8 cellular contexts compared by ENCODE assay signal in the genomic region with DNA sequence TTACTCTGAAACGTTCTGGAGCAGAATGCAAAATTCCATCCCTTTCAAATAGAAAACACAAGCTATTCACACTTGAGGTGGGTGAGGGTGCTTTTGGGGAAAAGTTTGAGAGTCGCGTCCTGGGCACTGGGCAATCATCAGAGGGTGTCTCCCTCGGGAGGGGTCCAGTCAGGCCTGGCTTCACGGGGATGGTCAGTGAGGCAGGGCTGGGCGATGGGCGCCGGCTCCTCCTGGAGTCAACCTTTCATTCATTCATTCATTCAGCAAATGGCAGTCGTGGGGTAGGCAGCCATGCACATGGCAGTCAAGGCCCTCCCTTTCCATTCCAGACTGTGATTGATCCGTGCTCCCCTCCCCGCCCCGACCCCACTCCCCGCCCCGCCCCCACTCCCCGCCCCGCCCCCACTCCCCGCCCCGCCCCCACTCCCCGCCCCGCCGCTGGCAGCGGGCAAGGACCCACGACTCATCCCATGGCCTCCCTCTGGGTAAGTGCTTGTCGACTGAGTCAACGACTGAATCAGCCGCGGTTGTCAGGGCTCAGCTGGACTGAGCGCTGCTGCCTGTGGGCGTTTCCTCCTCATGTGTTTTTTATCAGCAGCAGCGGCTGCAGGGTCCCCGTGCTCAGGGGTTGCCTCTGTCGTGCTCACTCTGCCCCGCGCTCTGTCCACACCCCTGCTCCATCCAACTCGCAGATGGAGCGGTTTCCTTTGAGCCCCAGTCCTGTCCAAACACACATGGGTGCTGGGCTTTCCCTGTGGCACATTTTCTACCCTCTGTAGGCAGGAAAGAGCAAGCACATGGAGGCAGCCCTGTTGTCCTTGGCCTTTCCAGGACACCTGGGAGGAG. TPM values are rescaled to one million over a fixed set of nuclear protein-coding genes. Genes with fewer than 3 reads are reported as not detected.
DNase-seq lines count a peak whose midpoint lies in the region; ATAC-seq, FAIRE-seq and TF ChIP-seq lines count a peak whose summit lies in the region.

No MANE protein-coding gene starts in this region.

- intact Hi-C loops in HepG2 (cut with micrococcal nuclease; ENCODE audit: unreplicated experiment): no loop called here

- H4K20me1 ChIP-seq in HepG2 (ENCODE audit: insufficient read depth, low read length): no peaks in the 10 kb centered on the region

- H3K9me3 ChIP-seq in RWPE2 (ENCODE audit: severe bottlenecking): no peaks in the 10 kb centered on the region
- no peaks in the 10 kb centered on the region for H3K9me3 ChIP-seq in HepG2 (ENCODE audit: low read length)

- H3K4me1 ChIP-seq in RWPE2 (ENCODE audit: insufficient read depth, poor library complexity, severe bottlenecking) (peaks cover 21% of the 10 kb centered on the region), HepG2 (ENCODE audit: insufficient read depth, low read length) (peaks cover 50% of the 10 kb centered on the region)

- WGBS in HepG2 (ENCODE audit: low lambda C conversion rate): 19% methylated on average over 11 of the region's 36 CpGs

- no peak for FAIRE-seq in HepG2 (lab: Jason Lieb, UNC)

- CTCF ChIA-PET in HepG2 (lab: Yijun Ruan, JAX; ENCODE audit: low intra/inter-chr PET ratio, low total read pairs): no interaction called here

- BruUV-seq in HepG2 (replicated peaks; lab: Mats Ljungman, UMichigan): no TSS peak

- peak; percentile 54 for DNase-seq in GOT3 (lab: John Stamatoyannopoulos, UW)
- peak; percentile 94 for DNase-seq in RWPE2 (ENCODE audit: low spot score)
- peak; percentile 88 for DNase-seq in amniotic stem cell (lab: John Stamatoyannopoulos, UW)
- peak; percentile 35 for DNase-seq in HepG2 (ENCODE audit: low spot score)
- DNase-seq in stimulated activated CD8-positive, alpha-beta memory T cell treated with anti-CD3 and anti-CD28 coated beads, Interleukin-7, amount 100 ng/mL, for 4 hours (ENCODE audit: low read depth in 2 of 2): peak; percentile 49 to 51
- no peak for DNase-seq in NK-92 treated with Interleukin-12 subunit alpha and Interleukin-12 subunit beta, amount 100 ng/mL, for 24 hours (lab: John Stamatoyannopoulos, UW)

- no peak for TF ChIP-seq EP300 in HepG2 (IDR thresholded peaks at IDR 0.05; ENCODE audit: low read depth in 2 of 2, low read length in 2 of 2)
- TF ChIP-seq EP300 in HepG2 (CRISPR knock-in tag; IDR thresholded peaks at IDR 0.05; ENCODE audit: borderline replicate concordance): no peak

- ATAC-seq in RWPE2 (ENCODE audit: low read depth) (peak; percentile 94), HepG2 (peak; percentile 58), GM21390 (IDR thresholded peaks at IDR 0.05; ENCODE audit: unreplicated experiment) (no peak), HG02623 (IDR thresholded peaks at IDR 0.05; ENCODE audit: unreplicated experiment) (no peak)

- H3K9ac ChIP-seq in HepG2 (ENCODE audit: insufficient read depth, low read depth, low read length): peak overlapping the region; percentile 53

- H3K4me2 ChIP-seq in HepG2 (ENCODE audit: low read depth, low read length): peak overlapping the region; percentile 91

- no peak overlapping the region for H2AFZ ChIP-seq in HepG2 (ENCODE audit: low read length)

- H3K4me3 ChIP-seq in RWPE2 (ENCODE audit: severe bottlenecking) (no peak overlapping the region), HepG2 (replicated peaks in 1 of 3; ENCODE audit: insufficient read depth in 1 of 3, low read depth in 2 of 3, low read length in 3 of 3) (peak overlapping the region; percentile 29 to 67 (median 53))

- in situ Hi-C loops in HepG2 (cut with HindIII; ENCODE audit: extremely low pct_ligation_motif_present, low pct_unique_long_range_greater_than_20kb): no loop called here

- no peaks in the 10 kb centered on the region for H3K79me2 ChIP-seq in HepG2 (ENCODE audit: insufficient read depth, low read length)

- peak overlapping the region; percentile 33 for H3K27ac ChIP-seq in RWPE2 (ENCODE audit: poor library complexity, severe bottlenecking)
- peak overlapping the region; percentile 27 for H3K27ac ChIP-seq in HepG2 (ENCODE audit: extremely low read length, insufficient read depth, low read length)

- no peak for TF ChIP-seq RAD21 in HepG2 (CRISPR knock-in tag; IDR thresholded peaks at IDR 0.05)

- H3K27me3 ChIP-seq in RWPE2 (ENCODE audit: insufficient read depth, poor library complexity, severe bottlenecking): no peaks in the 10 kb centered on the region
- no peaks in the 10 kb centered on the region for H3K27me3 ChIP-seq in HepG2 (ENCODE audit: control insufficient read depth in 1 of 2, insufficient read depth in 2 of 2, low read length in 2 of 2)

- no peak for TF ChIP-seq POLR2A in HepG2 (IDR thresholded peaks at IDR 0.05; ENCODE audit: insufficient read depth in 1 of 2, low read depth in 2 of 2, low read length in 2 of 2)

- H3K36me3 ChIP-seq in RWPE2 (ENCODE audit: low read depth) (no peaks in the 10 kb centered on the region), HepG2 (replicated peaks in 1 of 2; ENCODE audit: control insufficient read depth in 1 of 2, insufficient read depth in 2 of 2, low read length in 2 of 2) (no peaks in the 10 kb centered on the region)

- POLR2A ChIA-PET in HepG2 (lab: Yijun Ruan, JAX): interaction anchor here (1.0 to 2.4 kb wide), 7 partner anchors 9 to 149 kb away, joined by 3 to 15 read pairs (median 5); a partner anchor contains a TSS

- TF ChIP-seq CTCF in RWPE2 (IDR thresholded peaks at IDR 0.05; ENCODE audit: poor library complexity, severe bottlenecking): no peak
- no peak for TF ChIP-seq CTCF in HepG2 (CRISPR knock-in tag; IDR thresholded peaks at IDR 0.05)

TF ChIP-seq in HepG2, 621 proteins besides CTCF, POLR2A, EP300 and RAD21 (continues in another document):
- TF ChIP-seq, protein P1, sequence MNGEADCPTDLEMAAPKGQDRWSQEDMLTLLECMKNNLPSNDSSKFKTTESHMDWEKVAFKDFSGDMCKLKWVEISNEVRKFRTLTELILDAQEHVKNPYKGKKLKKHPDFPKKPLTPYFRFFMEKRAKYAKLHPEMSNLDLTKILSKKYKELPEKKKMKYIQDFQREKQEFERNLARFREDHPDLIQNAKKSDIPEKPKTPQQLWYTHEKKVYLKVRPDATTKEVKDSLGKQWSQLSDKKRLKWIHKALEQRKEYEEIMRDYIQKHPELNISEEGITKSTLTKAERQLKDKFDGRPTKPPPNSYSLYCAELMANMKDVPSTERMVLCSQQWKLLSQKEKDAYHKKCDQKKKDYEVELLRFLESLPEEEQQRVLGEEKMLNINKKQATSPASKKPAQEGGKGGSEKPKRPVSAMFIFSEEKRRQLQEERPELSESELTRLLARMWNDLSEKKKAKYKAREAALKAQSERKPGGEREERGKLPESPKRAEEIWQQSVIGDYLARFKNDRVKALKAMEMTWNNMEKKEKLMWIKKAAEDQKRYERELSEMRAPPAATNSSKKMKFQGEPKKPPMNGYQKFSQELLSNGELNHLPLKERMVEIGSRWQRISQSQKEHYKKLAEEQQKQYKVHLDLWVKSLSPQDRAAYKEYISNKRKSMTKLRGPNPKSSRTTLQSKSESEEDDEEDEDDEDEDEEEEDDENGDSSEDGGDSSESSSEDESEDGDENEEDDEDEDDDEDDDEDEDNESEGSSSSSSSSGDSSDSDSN (CRISPR knock-in tag; IDR thresholded peaks at IDR 0.05): peak; percentile 47; the same call in 1 of the 2 replicates

RNA-seq across cellular contexts. Expression of a gene that starts 12.5 kb away (rescaled TPM):
- total RNA-seq in HepG2 (2016; rRNA removed; fragmentation: Illumina TruSeq; extraction: Trizol): 5.0 and 7.1 TPM in 2 replicates
- 2.4 and 2.5 TPM in 2 replicates for total RNA-seq in HepG2 (2016; cell fraction: cytosol; rRNA removed; fragmentation: Illumina TruSeq; extraction: Trizol; ENCODE audit: low read depth)
- 5.2 and 5.8 TPM in 2 replicates for total RNA-seq in HepG2 (2016; cell fraction: insoluble cytoplasmic fraction; rRNA removed; fragmentation: Illumina TruSeq; extraction: Trizol)
- total RNA-seq in HepG2 (2016; cell fraction: membrane; rRNA removed; fragmentation: Illumina TruSeq; extraction: Trizol): 4.4 and 5.9 TPM in 2 replicates
- 4.3 and 4.4 TPM in 2 replicates for total RNA-seq in HepG2 (2016; cell fraction: nucleus; rRNA removed; fragmentation: Illumina TruSeq; extraction: Trizol)
- polyA plus RNA-seq in HepG2 (2011; rRNA removed): 8.0 and 10.9 TPM in 2 replicates
- 8.1 and 8.5 TPM in 2 replicates for polyA plus RNA-seq in HepG2 (2011; cell fraction: cytosol; rRNA removed)
- polyA plus RNA-seq in HepG2 (2011; cell fraction: nucleus; rRNA removed): 5.1 TPM in 2 replicates
- polyA plus RNA-seq in HepG2 (2012): 4.0 and 7.7 TPM in 2 replicates
- polyA plus RNA-seq in HepG2 (2016; cell fraction: cytosol; fragmentation: Illumina TruSeq; extraction: Trizol; ENCODE audit: low read depth): 1.9 and 2.2 TPM in 2 replicates
- polyA plus RNA-seq in HepG2 (2016; cell fraction: insoluble cytoplasmic fraction; fragmentation: Illumina TruSeq; extraction: Trizol; ENCODE audit: low read depth): 7.3 and 7.8 TPM in 2 replicates
- 3.9 and 4.2 TPM in 2 replicates for polyA plus RNA-seq in HepG2 (2016; cell fraction: membrane; fragmentation: Illumina TruSeq; extraction: Trizol; ENCODE audit: low read depth)
- polyA plus RNA-seq in HepG2 (2016; cell fraction: nucleus; fragmentation: Illumina TruSeq; extraction: Trizol; ENCODE audit: insufficient read depth, low read depth): 3.9 and 4.4 TPM in 2 replicates
- polyA minus RNA-seq in HepG2 (2011; rRNA and poly(A)+ RNA removed; ENCODE audit: low replicate concordance): 9.2 and 17.1 TPM in 2 replicates
- 3.6 and 6.4 TPM in 2 replicates for polyA minus RNA-seq in HepG2 (2011; cell fraction: cytosol; rRNA and poly(A)+ RNA removed)
- 3.1 and 4.2 TPM in 2 replicates for polyA minus RNA-seq in HepG2 (2011; cell fraction: nucleus; rRNA and poly(A)+ RNA removed)

RNA-seq across cellular contexts. Expression of a gene that starts 45.7 kb away (rescaled TPM):
- total RNA-seq in HepG2 (2016; rRNA removed; fragmentation: Illumina TruSeq; extraction: Trizol): 6.3 and 9.3 TPM in 2 replicates
- 0.79 and 0.81 TPM in 2 replicates for total RNA-seq in HepG2 (2016; cell fraction: cytosol; rRNA removed; fragmentation: Illumina TruSeq; extraction: Trizol; ENCODE audit: low read depth)
- total RNA-seq in HepG2 (2016; cell fraction: insoluble cytoplasmic fraction; rRNA removed; fragmentation: Illumina TruSeq; extraction: Trizol): 5.4 and 9.4 TPM in 2 replicates
- 2.5 TPM in 2 replicates for total RNA-seq in HepG2 (2016; cell fraction: membrane; rRNA removed; fragmentation: Illumina TruSeq; extraction: Trizol)
- total RNA-seq in HepG2 (2016; cell fraction: nucleus; rRNA removed; fragmentation: Illumina TruSeq; extraction: Trizol): 10.0 and 12.1 TPM in 2 replicates
- polyA plus RNA-seq in HepG2 (2011; rRNA removed): 14.1 and 21.5 TPM in 2 replicates
- polyA plus RNA-seq in HepG2 (2011; cell fraction: cytosol; rRNA removed): 13.3 and 14.5 TPM in 2 replicates
- polyA plus RNA-seq in HepG2 (2011; cell fraction: nucleus; rRNA removed): 26.3 and 26.5 TPM in 2 replicates
- polyA plus RNA-seq in HepG2 (2012): 10.8 and 11.1 TPM in 2 replicates
- polyA plus RNA-seq in HepG2 (2016; cell fraction: cytosol; fragmentation: Illumina TruSeq; extraction: Trizol; ENCODE audit: low read depth): 0.36 TPM in 2 replicates
- polyA plus RNA-seq in HepG2 (2016; cell fraction: insoluble cytoplasmic fraction; fragmentation: Illumina TruSeq; extraction: Trizol; ENCODE audit: low read depth): 4.2 and 4.6 TPM in 2 replicates
- 0.93 and 0.94 TPM in 2 replicates for polyA plus RNA-seq in HepG2 (2016; cell fraction: membrane; fragmentation: Illumina TruSeq; extraction: Trizol; ENCODE audit: low read depth)
- 15.4 and 16.8 TPM in 2 replicates for polyA plus RNA-seq in HepG2 (2016; cell fraction: nucleus; fragmentation: Illumina TruSeq; extraction: Trizol; ENCODE audit: insufficient read depth, low read depth)
- polyA minus RNA-seq in HepG2 (2011; rRNA and poly(A)+ RNA removed; ENCODE audit: low replicate concordance): 2.9 and 31.0 TPM in 2 replicates
- 14.3 and 18.7 TPM in 2 replicates for polyA minus RNA-seq in HepG2 (2011; cell fraction: cytosol; rRNA and poly(A)+ RNA removed)
- 7.9 and 11.3 TPM in 2 replicates for polyA minus RNA-seq in HepG2 (2011; cell fraction: nucleus; rRNA and poly(A)+ RNA removed)

Comparison
In these comparisons a context has a peak if more than half of its experiments do, and no peak if none do; other contexts are left out.
1. ATAC-seq: peak in RWPE2 (single experiment) and HepG2 (single experiment); none in GM21390 (single experiment) and HG02623 (single experiment).